ENCODE assay signal across 1 cellular context in the genomic region with DNA sequence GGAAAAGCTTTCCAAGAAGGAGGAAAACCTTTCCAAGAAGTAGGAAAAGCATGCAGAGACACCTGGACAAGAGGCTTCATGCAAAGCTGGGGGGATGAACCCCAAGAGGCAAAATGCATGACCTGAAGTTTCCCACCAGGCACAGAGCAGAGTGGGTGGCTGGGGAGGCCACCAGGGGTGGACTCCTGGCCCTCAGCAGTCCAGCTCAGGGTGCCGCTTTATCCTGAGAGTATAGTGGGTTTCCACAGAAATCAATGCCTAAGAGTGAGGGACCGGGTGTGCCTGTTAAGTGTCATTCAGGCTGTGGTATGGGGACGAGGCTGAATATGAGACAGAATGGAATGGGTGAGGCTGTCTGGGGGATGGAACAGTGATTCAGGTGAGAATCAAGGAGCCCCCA.
TF ChIP-seq lines count a peak whose summit lies in the region.

No MANE protein-coding gene starts in this region.

TF ChIP-seq in GM23338, 12 proteins besides CTCF, POLR2A, EP300 and RAD21 (continued from another document):
- TF ChIP-seq CREB1 (CRISPR knock-in tag; IDR thresholded peaks at IDR 0.05; ENCODE audit: low read depth): no peak
- no peak for TF ChIP-seq ZNF331 (CRISPR knock-in tag; IDR thresholded peaks at IDR 0.05; ENCODE audit: low read depth)
- no peak for TF ChIP-seq EZH2 (IDR thresholded peaks at IDR 0.05; ENCODE audit: low read depth, unreplicated experiment)
- TF ChIP-seq, protein P1, sequence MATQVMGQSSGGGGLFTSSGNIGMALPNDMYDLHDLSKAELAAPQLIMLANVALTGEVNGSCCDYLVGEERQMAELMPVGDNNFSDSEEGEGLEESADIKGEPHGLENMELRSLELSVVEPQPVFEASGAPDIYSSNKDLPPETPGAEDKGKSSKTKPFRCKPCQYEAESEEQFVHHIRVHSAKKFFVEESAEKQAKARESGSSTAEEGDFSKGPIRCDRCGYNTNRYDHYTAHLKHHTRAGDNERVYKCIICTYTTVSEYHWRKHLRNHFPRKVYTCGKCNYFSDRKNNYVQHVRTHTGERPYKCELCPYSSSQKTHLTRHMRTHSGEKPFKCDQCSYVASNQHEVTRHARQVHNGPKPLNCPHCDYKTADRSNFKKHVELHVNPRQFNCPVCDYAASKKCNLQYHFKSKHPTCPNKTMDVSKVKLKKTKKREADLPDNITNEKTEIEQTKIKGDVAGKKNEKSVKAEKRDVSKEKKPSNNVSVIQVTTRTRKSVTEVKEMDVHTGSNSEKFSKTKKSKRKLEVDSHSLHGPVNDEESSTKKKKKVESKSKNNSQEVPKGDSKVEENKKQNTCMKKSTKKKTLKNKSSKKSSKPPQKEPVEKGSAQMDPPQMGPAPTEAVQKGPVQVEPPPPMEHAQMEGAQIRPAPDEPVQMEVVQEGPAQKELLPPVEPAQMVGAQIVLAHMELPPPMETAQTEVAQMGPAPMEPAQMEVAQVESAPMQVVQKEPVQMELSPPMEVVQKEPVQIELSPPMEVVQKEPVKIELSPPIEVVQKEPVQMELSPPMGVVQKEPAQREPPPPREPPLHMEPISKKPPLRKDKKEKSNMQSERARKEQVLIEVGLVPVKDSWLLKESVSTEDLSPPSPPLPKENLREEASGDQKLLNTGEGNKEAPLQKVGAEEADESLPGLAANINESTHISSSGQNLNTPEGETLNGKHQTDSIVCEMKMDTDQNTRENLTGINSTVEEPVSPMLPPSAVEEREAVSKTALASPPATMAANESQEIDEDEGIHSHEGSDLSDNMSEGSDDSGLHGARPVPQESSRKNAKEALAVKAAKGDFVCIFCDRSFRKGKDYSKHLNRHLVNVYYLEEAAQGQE (IDR thresholded peaks at IDR 0.05; ENCODE audit: unreplicated experiment): no peak
- TF ChIP-seq, protein P2, sequence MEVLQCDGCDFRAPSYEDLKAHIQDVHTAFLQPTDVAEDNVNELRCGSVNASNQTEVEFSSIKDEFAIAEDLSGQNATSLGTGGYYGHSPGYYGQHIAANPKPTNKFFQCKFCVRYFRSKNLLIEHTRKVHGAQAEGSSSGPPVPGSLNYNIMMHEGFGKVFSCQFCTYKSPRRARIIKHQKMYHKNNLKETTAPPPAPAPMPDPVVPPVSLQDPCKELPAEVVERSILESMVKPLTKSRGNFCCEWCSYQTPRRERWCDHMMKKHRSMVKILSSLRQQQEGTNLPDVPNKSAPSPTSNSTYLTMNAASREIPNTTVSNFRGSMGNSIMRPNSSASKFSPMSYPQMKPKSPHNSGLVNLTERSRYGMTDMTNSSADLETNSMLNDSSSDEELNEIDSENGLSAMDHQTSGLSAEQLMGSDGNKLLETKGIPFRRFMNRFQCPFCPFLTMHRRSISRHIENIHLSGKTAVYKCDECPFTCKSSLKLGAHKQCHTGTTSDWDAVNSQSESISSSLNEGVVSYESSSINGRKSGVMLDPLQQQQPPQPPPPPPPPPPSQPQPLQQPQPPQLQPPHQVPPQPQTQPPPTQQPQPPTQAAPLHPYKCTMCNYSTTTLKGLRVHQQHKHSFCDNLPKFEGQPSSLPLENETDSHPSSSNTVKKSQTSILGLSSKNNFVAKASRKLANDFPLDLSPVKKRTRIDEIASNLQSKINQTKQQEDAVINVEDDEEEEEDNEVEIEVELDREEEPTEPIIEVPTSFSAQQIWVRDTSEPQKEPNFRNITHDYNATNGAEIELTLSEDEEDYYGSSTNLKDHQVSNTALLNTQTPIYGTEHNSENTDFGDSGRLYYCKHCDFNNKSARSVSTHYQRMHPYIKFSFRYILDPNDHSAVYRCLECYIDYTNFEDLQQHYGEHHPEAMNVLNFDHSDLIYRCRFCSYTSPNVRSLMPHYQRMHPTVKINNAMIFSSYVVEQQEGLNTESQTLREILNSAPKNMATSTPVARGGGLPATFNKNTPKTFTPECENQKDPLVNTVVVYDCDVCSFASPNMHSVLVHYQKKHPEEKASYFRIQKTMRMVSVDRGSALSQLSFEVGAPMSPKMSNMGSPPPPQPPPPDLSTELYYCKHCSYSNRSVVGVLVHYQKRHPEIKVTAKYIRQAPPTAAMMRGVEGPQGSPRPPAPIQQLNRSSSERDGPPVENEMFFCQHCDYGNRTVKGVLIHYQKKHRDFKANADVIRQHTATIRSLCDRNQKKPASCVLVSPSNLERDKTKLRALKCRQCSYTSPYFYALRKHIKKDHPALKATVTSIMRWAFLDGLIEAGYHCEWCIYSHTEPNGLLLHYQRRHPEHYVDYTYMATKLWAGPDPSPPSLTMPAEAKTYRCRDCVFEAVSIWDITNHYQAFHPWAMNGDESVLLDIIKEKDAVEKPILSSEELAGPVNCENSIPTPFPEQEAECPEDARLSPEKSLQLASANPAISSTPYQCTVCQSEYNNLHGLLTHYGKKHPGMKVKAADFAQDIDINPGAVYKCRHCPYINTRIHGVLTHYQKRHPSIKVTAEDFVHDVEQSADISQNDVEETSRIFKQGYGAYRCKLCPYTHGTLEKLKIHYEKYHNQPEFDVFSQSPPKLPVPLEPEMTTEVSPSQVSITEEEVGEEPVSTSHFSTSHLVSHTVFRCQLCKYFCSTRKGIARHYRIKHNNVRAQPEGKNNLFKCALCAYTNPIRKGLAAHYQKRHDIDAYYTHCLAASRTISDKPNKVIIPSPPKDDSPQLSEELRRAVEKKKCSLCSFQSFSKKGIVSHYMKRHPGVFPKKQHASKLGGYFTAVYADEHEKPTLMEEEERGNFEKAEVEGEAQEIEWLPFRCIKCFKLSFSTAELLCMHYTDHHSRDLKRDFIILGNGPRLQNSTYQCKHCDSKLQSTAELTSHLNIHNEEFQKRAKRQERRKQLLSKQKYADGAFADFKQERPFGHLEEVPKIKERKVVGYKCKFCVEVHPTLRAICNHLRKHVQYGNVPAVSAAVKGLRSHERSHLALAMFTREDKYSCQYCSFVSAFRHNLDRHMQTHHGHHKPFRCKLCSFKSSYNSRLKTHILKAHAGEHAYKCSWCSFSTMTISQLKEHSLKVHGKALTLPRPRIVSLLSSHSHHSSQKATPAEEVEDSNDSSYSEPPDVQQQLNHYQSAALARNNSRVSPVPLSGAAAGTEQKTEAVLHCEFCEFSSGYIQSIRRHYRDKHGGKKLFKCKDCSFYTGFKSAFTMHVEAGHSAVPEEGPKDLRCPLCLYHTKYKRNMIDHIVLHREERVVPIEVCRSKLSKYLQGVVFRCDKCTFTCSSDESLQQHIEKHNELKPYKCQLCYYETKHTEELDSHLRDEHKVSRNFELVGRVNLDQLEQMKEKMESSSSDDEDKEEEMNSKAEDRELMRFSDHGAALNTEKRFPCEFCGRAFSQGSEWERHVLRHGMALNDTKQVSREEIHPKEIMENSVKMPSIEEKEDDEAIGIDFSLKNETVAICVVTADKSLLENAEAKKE (CRISPR knock-in tag; IDR thresholded peaks at IDR 0.05): no peak
- TF ChIP-seq, protein P3, sequence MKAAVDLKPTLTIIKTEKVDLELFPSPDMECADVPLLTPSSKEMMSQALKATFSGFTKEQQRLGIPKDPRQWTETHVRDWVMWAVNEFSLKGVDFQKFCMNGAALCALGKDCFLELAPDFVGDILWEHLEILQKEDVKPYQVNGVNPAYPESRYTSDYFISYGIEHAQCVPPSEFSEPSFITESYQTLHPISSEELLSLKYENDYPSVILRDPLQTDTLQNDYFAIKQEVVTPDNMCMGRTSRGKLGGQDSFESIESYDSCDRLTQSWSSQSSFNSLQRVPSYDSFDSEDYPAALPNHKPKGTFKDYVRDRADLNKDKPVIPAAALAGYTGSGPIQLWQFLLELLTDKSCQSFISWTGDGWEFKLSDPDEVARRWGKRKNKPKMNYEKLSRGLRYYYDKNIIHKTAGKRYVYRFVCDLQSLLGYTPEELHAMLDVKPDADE (IDR thresholded peaks at IDR 0.05): no peak
